Comparison of ENCODE assay signal across 1 cellular context in genomic region chr5:132500931-132501628, GRCh38.
TF ChIP-seq lines count a peak whose summit lies in the region.

No MANE protein-coding gene starts in this region.

TF ChIP-seq in IMR-90, 13 proteins besides CTCF, POLR2A, EP300 and RAD21:
- no peak for TF ChIP-seq BHLHE40 (IDR thresholded peaks at IDR 0.05; ENCODE audit: low read depth, low read length)
- no peak for TF ChIP-seq RCOR1 (IDR thresholded peaks at IDR 0.05; ENCODE audit: insufficient replicate concordance, low read length)
- no peak for TF ChIP-seq MXI1 (IDR thresholded peaks at IDR 0.05; ENCODE audit: borderline replicate concordance, low read depth, low read length)
- no peak for TF ChIP-seq CHD1 (IDR thresholded peaks at IDR 0.05; ENCODE audit: low read depth, low read length)
- peak; percentile 85 for TF ChIP-seq SMC3 (IDR thresholded peaks at IDR 0.05; ENCODE audit: low read depth, low read length)
- TF ChIP-seq CEBPB (IDR thresholded peaks at IDR 0.05; ENCODE audit: low read depth, low read length): no peak
- TF ChIP-seq MAFK (IDR thresholded peaks at IDR 0.05; ENCODE audit: low read depth, low read length): no peak
- no peak for TF ChIP-seq RFX5 (IDR thresholded peaks at IDR 0.05; ENCODE audit: low read depth, low read length)
- TF ChIP-seq ELK1 (IDR thresholded peaks at IDR 0.05; ENCODE audit: borderline replicate concordance, low read depth, low read length): no peak
- TF ChIP-seq MAZ (IDR thresholded peaks at IDR 0.05; ENCODE audit: borderline replicate concordance, low read depth, low read length): peak; percentile 33; the same call in 1 of the 2 replicates
- no peak for TF ChIP-seq FOS (IDR thresholded peaks at IDR 0.05; ENCODE audit: low read depth, low read length)
- TF ChIP-seq USF2 (IDR thresholded peaks at IDR 0.05; ENCODE audit: low read depth, low read length): no peak
- no peak for TF ChIP-seq NFE2L2 (IDR thresholded peaks at IDR 0.05; ENCODE audit: low read depth, low read length)
TF ChIP-seq in IMR-90: peak in this region for 2.
